ENCODE assay signal across 19 cellular contexts in the genomic region with DNA sequence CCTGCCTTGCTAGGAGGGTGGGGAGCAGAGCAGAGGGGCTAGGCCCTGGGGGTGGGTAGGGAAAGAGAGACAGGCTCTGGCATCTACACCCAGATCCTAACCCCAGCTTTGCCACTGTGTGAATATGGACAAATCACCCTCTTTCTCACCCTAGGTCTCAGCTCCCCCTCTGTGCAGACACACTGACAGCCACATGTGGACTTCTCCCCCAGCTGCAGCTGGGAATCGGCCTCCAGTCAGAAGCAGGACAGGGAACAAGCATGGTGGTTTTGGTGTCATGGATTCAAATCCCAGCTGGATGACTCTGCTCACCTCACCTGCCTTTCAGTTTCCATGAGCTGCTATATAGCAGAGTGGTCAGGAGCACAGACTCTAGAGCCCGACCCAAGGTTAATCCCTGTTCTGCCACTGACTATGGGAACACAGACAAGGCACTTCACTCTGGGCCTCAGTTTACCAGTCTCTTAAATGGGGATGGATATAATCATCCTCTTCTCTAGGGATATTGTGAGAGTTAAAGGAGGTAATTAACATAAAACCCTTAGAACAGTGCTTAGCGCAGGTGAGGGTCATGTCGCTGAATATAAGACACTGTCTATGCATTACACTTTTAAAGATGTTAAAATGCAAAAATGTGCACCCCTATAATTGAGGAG. TPM values are rescaled to one million over a fixed set of nuclear protein-coding genes. Genes with fewer than 3 reads are reported as not detected.
DNase-seq lines count a peak whose midpoint lies in the region; ATAC-seq, FAIRE-seq and TF ChIP-seq lines count a peak whose summit lies in the region.
"Had no signal": no experiment of that assay in that cellular context is flagged by ENCODE, and none has a peak within 500 bp of the region (broad histone marks: within the 10 kb centered on the region; RNA-seq: fewer than 3 reads in every experiment).

No MANE protein-coding gene starts in this region.

- in situ Hi-C loops in Panc1 (cut with HindIII; ENCODE audit: low pct_unique_long_range_greater_than_20kb, low sequenced_read_pairs) (no loop called here), HepG2 (cut with HindIII; ENCODE audit: extremely low pct_ligation_motif_present, low pct_unique_long_range_greater_than_20kb) (no loop called here), transverse colon (cut with MboI; ENCODE audit: low pct_ligation_motif_present in 1 of 4, low pct_unique_long_range_greater_than_20kb in 1 of 4, low sequenced_read_pairs in 3 of 4) (no loop called here)

- 58% methylated on average over 4 of the region's 4 CpGs for WGBS in HepG2 (ENCODE audit: low lambda C conversion rate)
- WGBS in transverse colon (ENCODE audit: low coverage in 1 of 2), 2 donors, result 90 to 92% methylated on average over 3 to 4 of the region's 4 CpGs

- H3K9me3 ChIP-seq in Panc1 (ENCODE audit: control insufficient read depth, insufficient read depth, low read depth, low read length) (no peaks in the 10 kb centered on the region), HepG2 (ENCODE audit: low read length) (no peaks in the 10 kb centered on the region), transverse colon (no peaks in the 10 kb centered on the region)
- H3K9me3 ChIP-seq: SJCRH30 had no signal

- TF ChIP-seq POLR2A in HepG2 (IDR thresholded peaks at IDR 0.05; ENCODE audit: insufficient read depth in 1 of 2, low read depth in 2 of 2, low read length in 2 of 2) (no peak), transverse colon (IDR thresholded peaks at IDR 0.05) (no peak)

- no peaks in the 10 kb centered on the region for H3K36me3 ChIP-seq in Panc1 (ENCODE audit: control insufficient read depth, insufficient read depth, low read length)
- no peaks in the 10 kb centered on the region for H3K36me3 ChIP-seq in HepG2 (replicated peaks in 1 of 2; ENCODE audit: control insufficient read depth in 1 of 2, insufficient read depth in 2 of 2, low read length in 2 of 2)
- H3K36me3 ChIP-seq in transverse colon, result no peaks in the 10 kb centered on the region
- H3K36me3 ChIP-seq: SJCRH30 had no signal

- H3K27me3 ChIP-seq in Panc1 (ENCODE audit: control insufficient read depth, insufficient read depth, low read length) (no peaks in the 10 kb centered on the region), HepG2 (ENCODE audit: control insufficient read depth in 1 of 2, insufficient read depth in 2 of 2, low read length in 2 of 2) (peaks cover 2 to 20% of the 10 kb centered on the region in 2 experiments; a peak in 2 of 5 replicates), transverse colon (no peaks in the 10 kb centered on the region)
- H3K27me3 ChIP-seq: SJCRH30 had no signal

- POLR2A ChIA-PET in Panc1 (lab: Charles Lee) (no interaction called here), HepG2 (lab: Yijun Ruan, JAX) (no interaction called here)

- peak; percentile 16 for DNase-seq in activated CD4-positive, CD25-positive, alpha-beta regulatory T cell treated with anti-CD3 and anti-CD28 coated beads, Interleukin-2, amount 50 U/mL, for 72 hours
- DNase-seq in activated CD4-positive, CD25-positive, alpha-beta regulatory T cell (lab: John Stamatoyannopoulos, UW), result no peak
- no peak for DNase-seq in Panc1 (ENCODE audit: low read depth, low spot score)
- no peak for DNase-seq in HepG2 (ENCODE audit: low spot score)
- DNase-seq in transverse colon, result peak; percentile 1
- no peak for DNase-seq in NCI-H1048 (lab: John Stamatoyannopoulos, UW)
- DNase-seq: GDM1, GM23248, KBM-7, NCI-H1417, NCI-H187, NCI-H2107, NCI-H2227 treated with DMSO at 0.1 percent for 48 hours, NCI-H524, PC-3, SJCRH30 had no signal

- no peak overlapping the region for H2AFZ ChIP-seq in HepG2 (ENCODE audit: low read length)

- FAIRE-seq in HepG2 (lab: Jason Lieb, UNC), result no peak

- H3K4me2 ChIP-seq in HepG2 (ENCODE audit: low read depth, low read length), result no peak overlapping the region

- no peak for TF ChIP-seq CTCF in Panc1 (IDR thresholded peaks at IDR 0.05)
- TF ChIP-seq CTCF in HepG2 (CRISPR knock-in tag; IDR thresholded peaks at IDR 0.05), result no peak
- TF ChIP-seq CTCF in transverse colon (IDR thresholded peaks at IDR 0.05), result no peak

- BruUV-seq in Panc1 (replicated peaks; lab: Mats Ljungman, UMichigan), result no TSS peak
- no TSS peak for BruUV-seq in HepG2 (replicated peaks; lab: Mats Ljungman, UMichigan)

- TF ChIP-seq EP300 in HepG2 (IDR thresholded peaks at IDR 0.05; ENCODE audit: low read depth in 2 of 2, low read length in 2 of 2), result no peak
- TF ChIP-seq EP300 in HepG2 (CRISPR knock-in tag; IDR thresholded peaks at IDR 0.05; ENCODE audit: borderline replicate concordance), result no peak
- no peak for TF ChIP-seq EP300 in transverse colon (IDR thresholded peaks at IDR 0.05; ENCODE audit: low read depth)

- CTCF ChIA-PET in Panc1 (lab: Charles Lee), result no interaction called here
- CTCF ChIA-PET in HepG2 (lab: Yijun Ruan, JAX; ENCODE audit: low intra/inter-chr PET ratio, low total read pairs), result no interaction called here

- peak overlapping the region; percentile 88 for H3K27ac ChIP-seq in Panc1 (ENCODE audit: low read length)
- no peak overlapping the region for H3K27ac ChIP-seq in HepG2 (ENCODE audit: extremely low read length, insufficient read depth, low read length)
- H3K27ac ChIP-seq in transverse colon, result no peak overlapping the region
- H3K27ac ChIP-seq: 22Rv1, SJCRH30 had no signal

- no peak overlapping the region for H3K4me3 ChIP-seq in Panc1 (ENCODE audit: low read depth in 2 of 2, low read length in 2 of 2)
- no peak overlapping the region for H3K4me3 ChIP-seq in HepG2 (replicated peaks in 1 of 3; ENCODE audit: insufficient read depth in 1 of 3, low read depth in 2 of 3, low read length in 3 of 3)
- no peak overlapping the region for H3K4me3 ChIP-seq in transverse colon
- H3K4me3 ChIP-seq: SJCRH30 had no signal

- no peak overlapping the region for H3K9ac ChIP-seq in HepG2 (ENCODE audit: insufficient read depth, low read depth, low read length)

- H3K4me1 ChIP-seq in Panc1 (ENCODE audit: control insufficient read depth, insufficient read depth, low read length) (peaks cover 39% of the 10 kb centered on the region), HepG2 (ENCODE audit: insufficient read depth, low read length) (peaks cover 17% of the 10 kb centered on the region), transverse colon (peaks cover 0 to 18% (median 6%) of the 10 kb centered on the region in 4 donors)

- no peak for TF ChIP-seq RAD21 in HepG2 (CRISPR knock-in tag; IDR thresholded peaks at IDR 0.05)

- H4K20me1 ChIP-seq in HepG2 (ENCODE audit: insufficient read depth, low read length), result no peaks in the 10 kb centered on the region

- no peaks in the 10 kb centered on the region for H3K79me2 ChIP-seq in HepG2 (ENCODE audit: insufficient read depth, low read length)

- intact Hi-C loops in Panc1 (cut with micrococcal nuclease; ENCODE audit: unreplicated experiment), result no loop called here
- intact Hi-C loops in HepG2 (cut with micrococcal nuclease; ENCODE audit: unreplicated experiment), result no loop called here
- intact Hi-C loops in transverse colon (cut with DNase I; ENCODE audit: low total_unique reads), result no loop called here

- ATAC-seq in Panc1, result no peak
- no peak for ATAC-seq in HepG2
- no peak for ATAC-seq in GM19455 (IDR thresholded peaks at IDR 0.05; ENCODE audit: unreplicated experiment)
- no peak for ATAC-seq in GM21515 (IDR thresholded peaks at IDR 0.05; ENCODE audit: unreplicated experiment)
- ATAC-seq: PC-3 had no signal

TF ChIP-seq in HepG2, 621 proteins besides CTCF, POLR2A, EP300 and RAD21 (continues in another document):
- TF ChIP-seq, protein P1, sequence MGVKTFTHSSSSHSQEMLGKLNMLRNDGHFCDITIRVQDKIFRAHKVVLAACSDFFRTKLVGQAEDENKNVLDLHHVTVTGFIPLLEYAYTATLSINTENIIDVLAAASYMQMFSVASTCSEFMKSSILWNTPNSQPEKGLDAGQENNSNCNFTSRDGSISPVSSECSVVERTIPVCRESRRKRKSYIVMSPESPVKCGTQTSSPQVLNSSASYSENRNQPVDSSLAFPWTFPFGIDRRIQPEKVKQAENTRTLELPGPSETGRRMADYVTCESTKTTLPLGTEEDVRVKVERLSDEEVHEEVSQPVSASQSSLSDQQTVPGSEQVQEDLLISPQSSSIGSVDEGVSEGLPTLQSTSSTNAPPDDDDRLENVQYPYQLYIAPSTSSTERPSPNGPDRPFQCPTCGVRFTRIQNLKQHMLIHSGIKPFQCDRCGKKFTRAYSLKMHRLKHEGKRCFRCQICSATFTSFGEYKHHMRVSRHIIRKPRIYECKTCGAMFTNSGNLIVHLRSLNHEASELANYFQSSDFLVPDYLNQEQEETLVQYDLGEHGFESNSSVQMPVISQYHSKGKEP (CRISPR knock-in tag; IDR thresholded peaks at IDR 0.05), result no peak

RNA-seq across cellular contexts. Expression of gene MAP3K14, which starts 26.2 kb away (rescaled TPM):
- 80.8 TPM for total RNA-seq in Panc1 (2021; ENCODE audit: unreplicated experiment)
- polyA plus RNA-seq in Panc1 (2012; ENCODE audit: insufficient read length), result 60.3 TPM
- 1.2 and 2.6 TPM in 2 replicates for total RNA-seq in HepG2 (2016; rRNA removed; fragmentation: Illumina TruSeq; extraction: Trizol)
- 2.1 and 2.5 TPM in 2 replicates for total RNA-seq in HepG2 (2016; cell fraction: cytosol; rRNA removed; fragmentation: Illumina TruSeq; extraction: Trizol; ENCODE audit: low read depth)
- 1.1 and 2.6 TPM in 2 replicates for total RNA-seq in HepG2 (2016; cell fraction: insoluble cytoplasmic fraction; rRNA removed; fragmentation: Illumina TruSeq; extraction: Trizol)
- total RNA-seq in HepG2 (2016; cell fraction: membrane; rRNA removed; fragmentation: Illumina TruSeq; extraction: Trizol), result 2.1 and 2.4 TPM in 2 replicates
- 3.1 and 3.3 TPM in 2 replicates for total RNA-seq in HepG2 (2016; cell fraction: nucleus; rRNA removed; fragmentation: Illumina TruSeq; extraction: Trizol)
- 2.6 and 4.0 TPM in 2 replicates for polyA plus RNA-seq in HepG2 (2011; rRNA removed)
- 1.8 and 2.4 TPM in 2 replicates for polyA plus RNA-seq in HepG2 (2011; cell fraction: cytosol; rRNA removed)
- 10.1 and 10.7 TPM in 2 replicates for polyA plus RNA-seq in HepG2 (2011; cell fraction: nucleus; rRNA removed)
- polyA plus RNA-seq in HepG2 (2012), result 1.6 and 2.1 TPM in 2 replicates
- polyA plus RNA-seq in HepG2 (2016; cell fraction: cytosol; fragmentation: Illumina TruSeq; extraction: Trizol; ENCODE audit: low read depth), result 1.6 and 2.0 TPM in 2 replicates
- polyA plus RNA-seq in HepG2 (2016; cell fraction: insoluble cytoplasmic fraction; fragmentation: Illumina TruSeq; extraction: Trizol; ENCODE audit: low read depth), result 1.3 and 1.9 TPM in 2 replicates
- 1.6 and 2.3 TPM in 2 replicates for polyA plus RNA-seq in HepG2 (2016; cell fraction: membrane; fragmentation: Illumina TruSeq; extraction: Trizol; ENCODE audit: low read depth)
- 10.6 and 10.8 TPM in 2 replicates for polyA plus RNA-seq in HepG2 (2016; cell fraction: nucleus; fragmentation: Illumina TruSeq; extraction: Trizol; ENCODE audit: insufficient read depth, low read depth)
- 2.2 and 7.2 TPM in 2 replicates for polyA minus RNA-seq in HepG2 (2011; rRNA and poly(A)+ RNA removed; ENCODE audit: low replicate concordance)
- 0.40 and 0.44 TPM in 2 replicates for polyA minus RNA-seq in HepG2 (2011; cell fraction: cytosol; rRNA and poly(A)+ RNA removed)
- polyA minus RNA-seq in HepG2 (2011; cell fraction: nucleus; rRNA and poly(A)+ RNA removed), result 3.2 and 3.7 TPM in 2 replicates
- 10 to 100 TPM; 13.0 to 33.7 (median 18.7) TPM for total RNA-seq in transverse colon

Comparison
In these comparisons a context has a peak if more than half of its experiments do, and no peak if none do; other contexts are left out.
1. DNase-seq: peak in activated CD4-positive, CD25-positive, alpha-beta regulatory T cell treated with anti-CD3 and anti-CD28 coated beads, Interleukin-2, amount 50 U/mL, for 72 hours (single experiment) and transverse colon (single experiment); none in activated CD4-positive, CD25-positive, alpha-beta regulatory T cell (0 of 4), Panc1 (single experiment), HepG2 (single experiment) and NCI-H1048 (single experiment).